Comparison of ENCODE assay signal across 1 cellular context in genomic region chr6:72953901-72954494, GRCh38.
TF ChIP-seq lines count a peak whose summit lies in the region.

No MANE protein-coding gene starts in this region.

TF ChIP-seq in WTC11, 78 proteins besides CTCF, POLR2A, EP300 and RAD21 (continued from another document):
- TF ChIP-seq STAT6 (CRISPR knock-in tag; conservative IDR thresholded peaks at IDR 0.05; ENCODE audit: low read depth), result no peak
- TF ChIP-seq JAZF1 (CRISPR knock-in tag; IDR thresholded peaks at IDR 0.05), result no peak
- no peak for TF ChIP-seq RORB (CRISPR knock-in tag; IDR thresholded peaks at IDR 0.05)
